ENCODE assay signal across 26 cellular contexts in genomic region chr12:110135806-110136205, GRCh38. TPM values are rescaled to one million over a fixed set of nuclear protein-coding genes. Genes with fewer than 3 reads are reported as not detected.
A peak's percentile ranks its signal among the peaks of the same experiment; 100 is the strongest.
DNase-seq lines count a peak whose midpoint lies in the region; ATAC-seq and TF ChIP-seq lines count a peak whose summit lies in the region.
"Had no signal": no experiment of that assay in that cellular context is flagged by ENCODE, and none has a peak within 500 bp of the region (broad histone marks: within the 10 kb centered on the region; RNA-seq: fewer than 3 reads in every experiment).

No MANE protein-coding gene starts in this region.

- no peaks in the 10 kb centered on the region for H3K36me3 Mint-ChIP-seq in activated CD4-positive, alpha-beta T cell treated with anti-CD3 and anti-CD28 coated beads, Interleukin-2, amount 10 ng/mL, durations not matched to agents 7 days and 5 days (ENCODE audit: low read depth)

- peak; percentile 57 for ATAC-seq in PC-3
- ATAC-seq: GM23338, HepG2 had no signal

- DNase-seq in AG04450 (ENCODE audit: low read depth, low spot score) (no peak), PC-3 (no peak), foreskin melanocyte (peak; percentile 83), sigmoid colon (no peak), T1000 (lab: John Stamatoyannopoulos, UW) (no peak), CD1c-positive myeloid dendritic cell (ENCODE audit: extremely low spot score) (no peak)
- no peak for DNase-seq in activated CD4-positive, alpha-beta T cell treated with anti-CD3 and anti-CD28 coated beads, Interleukin-2, amount 10 ng/mL, durations not matched to agents 7 days and 5 days
- DNase-seq: Caco-2; CD4-positive, alpha-beta T cell; DMS 273 treated with DMSO at 0.1 percent for 48 hours; DMS79 treated with DMSO at 0.1 percent for 48 hours; MM.1S; NCI-H1048; NCI-H1436 treated with DMSO at 0.1 percent for 48 hours; NCI-H1930; NCI-H510A treated with DMSO at 0.1 percent for 48 hours; NCI-H748 treated with DMSO at 0.1 percent for 48 hours; SHP77 treated with DMSO at 0.1 percent for 48 hours; SK-N-SH had no signal

- no peak for TF ChIP-seq POLR2A in sigmoid colon (IDR thresholded peaks at IDR 0.05)

- intact Hi-C loops in PC-3 (cut with micrococcal nuclease) (loop anchor here (2.0 kb wide), 1 partner anchor 71 kb away; no protein-coding TSS in a partner anchor), sigmoid colon (cut with DNase I) (no loop called here)

- H3K4me1 ChIP-seq in PC-3 (ENCODE audit: insufficient read depth, low read length) (no peaks in the 10 kb centered on the region), sigmoid colon (peaks cover 0 to 21% (median 14%) of the 10 kb centered on the region in 4 donors)
- H3K4me1 ChIP-seq: Caco-2, HAP-1 had no signal

- POLR2A ChIA-PET in AG04450 (lab: Yijun Ruan, JAX), result interaction anchor here (0.6 to 1.0 kb wide), 3 partner anchors 8 to 146 kb away, joined by 3 to 9 read pairs (median 5); no protein-coding TSS in a partner anchor
- POLR2A ChIA-PET in PC-3 (lab: Charles Lee; ENCODE audit: unreplicated experiment), result interaction anchor here (0.6 kb wide), 1 partner anchor 11 kb away, joined by 4 read pairs; no protein-coding TSS in a partner anchor
- POLR2A ChIA-PET in activated CD4-positive, alpha-beta T cell treated with anti-CD3 and anti-CD28 coated beads, Interleukin-2, amount 10 ng/mL, durations not matched to agents 7 days and 5 days (lab: Charles Lee), result no interaction called here

- CTCF ChIA-PET in AG04450 (lab: Charles Lee) (interaction anchor here (0.6 to 1.7 kb wide), 3 partner anchors 112 to 296 kb away, joined by 3 to 5 read pairs (median 4); no protein-coding TSS in a partner anchor), PC-3 (lab: Charles Lee) (no interaction called here)
- CTCF ChIA-PET in activated CD4-positive, alpha-beta T cell treated with anti-CD3 and anti-CD28 coated beads, Interleukin-2, amount 10 ng/mL, durations not matched to agents 7 days and 5 days (lab: Charles Lee), result interaction anchor here (0.6 to 1.5 kb wide), 4 partner anchors 8 to 754 kb away, joined by 3 to 6 read pairs (median 4); no protein-coding TSS in a partner anchor

- TF ChIP-seq EP300 in sigmoid colon (IDR thresholded peaks at IDR 0.05), result no peak

- H3K27ac ChIP-seq in AG04450 (ENCODE audit: low read depth, low read length) (peak overlapping the region; percentile 47), PC-3 (ENCODE audit: low read length) (no peak overlapping the region), sigmoid colon (peak overlapping the region; percentile 10 to 79 (median 60))
- H3K27ac ChIP-seq: HL-60, RWPE1 had no signal

- H3K9ac ChIP-seq in PC-3 (ENCODE audit: low read length), result no peak overlapping the region
- H3K9ac ChIP-seq: SK-N-SH had no signal

- H3K27me3 Mint-ChIP-seq in activated CD4-positive, alpha-beta T cell treated with anti-CD3 and anti-CD28 coated beads, Interleukin-2, amount 10 ng/mL, durations not matched to agents 7 days and 5 days, result no peaks in the 10 kb centered on the region
- H3K27me3 Mint-ChIP-seq: B cell; CD4-positive, alpha-beta T cell had no signal

- 82 to 83% methylated on average over 2 of the region's 2 CpGs for WGBS in sigmoid colon, 2 donors

- H3K4me2 ChIP-seq in PC-3 (ENCODE audit: low read length), result no peak overlapping the region
- H3K4me2 ChIP-seq: GM23338, SK-N-SH had no signal

- no TSS peak for BruUV-seq in PC-3 (replicated peaks; lab: Mats Ljungman, UMichigan)

- H3K27me3 ChIP-seq in AG04450 (ENCODE audit: control insufficient read depth, insufficient read depth, low read length), result no peaks in the 10 kb centered on the region
- no peaks in the 10 kb centered on the region for H3K27me3 ChIP-seq in PC-3 (ENCODE audit: low read length)
- H3K27me3 ChIP-seq in sigmoid colon, result no peaks in the 10 kb centered on the region

- no peaks in the 10 kb centered on the region for H3K9me2 ChIP-seq in PC-3 (replicated peaks; ENCODE audit: low read length)
- H3K9me2 ChIP-seq: SK-N-SH had no signal

- no peak overlapping the region for H3K27ac Mint-ChIP-seq in activated CD4-positive, alpha-beta T cell treated with anti-CD3 and anti-CD28 coated beads, Interleukin-2, amount 10 ng/mL, durations not matched to agents 7 days and 5 days
- H3K27ac Mint-ChIP-seq: CD4-positive, alpha-beta T cell; GM23338 had no signal

- no peaks in the 10 kb centered on the region for H4K20me1 ChIP-seq in PC-3 (ENCODE audit: low read length)

- peaks cover 15% of the 10 kb centered on the region for H3K4me1 Mint-ChIP-seq in activated CD4-positive, alpha-beta T cell treated with anti-CD3 and anti-CD28 coated beads, Interleukin-2, amount 10 ng/mL, durations not matched to agents 7 days and 5 days
- H3K4me1 Mint-ChIP-seq: GM23338 had no signal

- H3K79me2 ChIP-seq in PC-3 (ENCODE audit: low read length), result no peaks in the 10 kb centered on the region

- TF ChIP-seq CTCF in AG04450 (IDR thresholded peaks at IDR 0.05; ENCODE audit: low read depth, low read length) (no peak), PC-3 (conservative IDR thresholded peaks at IDR 0.05; ENCODE audit: low read depth, low read length) (no peak), sigmoid colon (IDR thresholded peaks at IDR 0.05) (no peak)

- 0 out of 2 replicates have a peak, but pooled peaks cover 4% of the 10 kb centered on the region for H3K36me3 ChIP-seq in PC-3 (ENCODE audit: low read depth, low read length)
- peaks cover 0 to 78% (median 7%) of the 10 kb centered on the region in 4 donors for H3K36me3 ChIP-seq in sigmoid colon

- H2AFZ ChIP-seq in PC-3 (ENCODE audit: low read length), result no peak overlapping the region
- H2AFZ ChIP-seq: GM23338 had no signal

- H3F3A ChIP-seq in PC-3 (ENCODE audit: low read length, unreplicated experiment), result no peaks in the 10 kb centered on the region

- no peak overlapping the region for H3K4me3 Mint-ChIP-seq in activated CD4-positive, alpha-beta T cell treated with anti-CD3 and anti-CD28 coated beads, Interleukin-2, amount 10 ng/mL, durations not matched to agents 7 days and 5 days
- H3K4me3 Mint-ChIP-seq: B cell; CD4-positive, alpha-beta T cell; GM23338 had no signal

- H3K9me3 ChIP-seq in AG04450 (ENCODE audit: control insufficient read depth, insufficient read depth, low read length) (no peaks in the 10 kb centered on the region), PC-3 (ENCODE audit: low read length) (no peaks in the 10 kb centered on the region), sigmoid colon (no peaks in the 10 kb centered on the region)
- H3K9me3 ChIP-seq: Caco-2, HAP-1, SK-N-SH had no signal

- H3K4me3 ChIP-seq in AG04450 (ENCODE audit: low read depth, low read length) (no peak overlapping the region), PC-3 (ENCODE audit: low read length) (no peak overlapping the region), sigmoid colon (no peak overlapping the region)
- H3K4me3 ChIP-seq: GM12878, GM23338, HAP-1 had no signal

- H3K9me3 Mint-ChIP-seq in activated CD4-positive, alpha-beta T cell treated with anti-CD3 and anti-CD28 coated beads, Interleukin-2, amount 10 ng/mL, durations not matched to agents 7 days and 5 days, result no peaks in the 10 kb centered on the region
- H3K9me3 Mint-ChIP-seq: CD4-positive, alpha-beta T cell; GM23338 had no signal

RNA-seq across cellular contexts. Expression of gene IFT81, which starts 11.6 kb away (rescaled TPM):
- 13.3 and 22.1 TPM in 2 replicates for polyA plus RNA-seq in AG04450 (2011; rRNA removed)
- 3.9 and 8.8 TPM in 2 replicates for polyA minus RNA-seq in AG04450 (2011; rRNA and poly(A)+ RNA removed)
- total RNA-seq in PC-3 (2014; rRNA removed), result 7.2 and 10.1 TPM in 2 replicates
- 10 to 100 TPM; 20.4 to 42.7 (median 37.0) TPM for total RNA-seq in sigmoid colon
- 1 to 10 TPM; 1.8 to 4.1 (median 3.0) TPM for polyA plus RNA-seq in sigmoid colon
- 1 to 10 TPM; 2.5 to 2.9 TPM for total RNA-seq in activated CD4-positive, alpha-beta T cell treated with anti-CD3 and anti-CD28 coated beads, Interleukin-2, amount 10 ng/mL, durations not matched to agents 7 days and 5 days
